7 cellular contexts compared by ENCODE assay signal in genomic region chr2:89306869-89307637, GRCh38.
A peak's percentile ranks its signal among the peaks of the same experiment; 100 is the strongest.
DNase-seq lines count a peak whose midpoint lies in the region; ATAC-seq, FAIRE-seq and TF ChIP-seq lines count a peak whose summit lies in the region.
"Not testable (repeated sequence)": the region's sequence is repeated elsewhere in the genome, so short reads cannot be mapped to it uniquely, and the experiment has no call there.

No MANE protein-coding gene starts in this region.

- H3K4me2 ChIP-seq in HCT116 (ENCODE audit: low read length); mesendoderm (ENCODE audit: low read length): not testable (repeated sequence)

- TF ChIP-seq POLR2A in HCT116 (IDR thresholded peaks at IDR 0.05; ENCODE audit: borderline replicate concordance, extremely low read depth, insufficient read depth, insufficient read length): not testable (repeated sequence)

- FAIRE-seq in G401.6 (lab: Jason Lieb, UNC) (peak; percentile 31), TTC549 (lab: Jason Lieb, UNC) (peak; percentile 74)

- not testable (repeated sequence) for H4K8ac ChIP-seq in mesendoderm (ENCODE audit: low read depth, low read length)

- H3K27me3 ChIP-seq in HCT116 (ENCODE audit: insufficient read depth, low read length); mesendoderm (ENCODE audit: insufficient read depth, low read length, poor library complexity): not testable (repeated sequence)

- TF ChIP-seq RAD21 in HCT116 (IDR thresholded peaks at IDR 0.05; ENCODE audit: low read depth): peak; percentile 7; the same call in 1 of the 2 replicates

- not testable (repeated sequence) for H3K9me2 ChIP-seq in HCT116 (ENCODE audit: insufficient read depth)

- not testable (repeated sequence) for H3K18ac ChIP-seq in mesendoderm (ENCODE audit: low read length)

- not testable (repeated sequence) for H3K27ac ChIP-seq in HCT116 (ENCODE audit: low read depth, low read length); mesendoderm (ENCODE audit: low read depth, low read length)

- not testable (repeated sequence) for H3K4ac ChIP-seq in mesendoderm (ENCODE audit: low read depth, low read length)

- not testable (repeated sequence) for H3K56ac ChIP-seq in mesendoderm (ENCODE audit: low read length)

- H2BK15ac ChIP-seq in mesendoderm (replicated peaks; ENCODE audit: low read depth): not testable (repeated sequence)

- not testable (repeated sequence) for H3K79me2 ChIP-seq in HCT116 (ENCODE audit: insufficient read depth, low read length); mesendoderm (ENCODE audit: control insufficient read depth, insufficient read depth, low read length)

- CTCF ChIA-PET in HCT116 (lab: Charles Lee): not testable (repeated sequence)

- H2AFZ ChIP-seq in HCT116 (ENCODE audit: low read depth, low read length, poor library complexity, severe bottlenecking): not testable (repeated sequence)

- H4K5ac ChIP-seq in mesendoderm (ENCODE audit: low read length): not testable (repeated sequence)

- POLR2A ChIA-PET in HCT116 (lab: Charles Lee): not testable (repeated sequence)

- H3K23ac ChIP-seq in mesendoderm (ENCODE audit: low read length): not testable (repeated sequence)

- not testable (repeated sequence) for H2BK5ac ChIP-seq in mesendoderm (ENCODE audit: low read length)

- not testable (repeated sequence) for H2AK5ac ChIP-seq in mesendoderm (ENCODE audit: low read length)

- intact Hi-C loops in HCT116 (cut with micrococcal nuclease); left colon (cut with DNase I, micrococcal nuclease): not testable (repeated sequence)

- ATAC-seq in HCT116: not testable (repeated sequence)
- peak; percentile 97 for ATAC-seq in left colon

- BruUV-seq in HCT116 (replicated peaks; lab: Mats Ljungman, UMichigan): not testable (repeated sequence)

- not testable (repeated sequence) for DNase-seq in HCT116 (ENCODE audit: low read depth, low spot score); left colon
- DNase-seq in NAMALWA (ENCODE audit: low spot score) (peak; percentile 9), dermis blood vessel endothelial cell (peak; percentile 28), mesendoderm (peak; percentile 6)

- RAD21 ChIA-PET in HCT116 (lab: Charles Lee; ENCODE audit: low non-redundant PET in 1 of 2, low total read pairs in 2 of 2, uncharacterized antibody in 2 of 2, unreplicated experiment in 2 of 2): not testable (repeated sequence)

- not testable (repeated sequence) for H3K9ac ChIP-seq in HCT116 (ENCODE audit: low read length); mesendoderm (ENCODE audit: low read length)

- not testable (repeated sequence) for H3K36me3 ChIP-seq in HCT116 (ENCODE audit: control insufficient read depth in 1 of 2, insufficient read depth in 2 of 2, low read length in 2 of 2); mesendoderm (ENCODE audit: control insufficient read depth, insufficient read depth, low read length)

- H4K20me1 ChIP-seq in HCT116 (ENCODE audit: insufficient read depth): not testable (repeated sequence)

- not testable (repeated sequence) for H3K9me3 ChIP-seq in HCT116 (ENCODE audit: control insufficient read depth in 1 of 2, insufficient read depth in 1 of 2, low read depth in 1 of 2, low read length in 2 of 2)

- TF ChIP-seq CTCF in HCT116 (IDR thresholded peaks at IDR 0.05 in 2 of 3, conservative IDR thresholded peaks at IDR 0.05 in 1 of 3; ENCODE audit: borderline replicate concordance in 1 of 3, insufficient read depth in 1 of 3, low read depth in 2 of 3, low read length in 2 of 3): not testable (repeated sequence)

- not testable (repeated sequence) for H3K4me3 ChIP-seq in HCT116 (replicated peaks in 1 of 2; ENCODE audit: low read depth in 1 of 2, low read length in 2 of 2); mesendoderm (ENCODE audit: low read length)

- no CpG with 5 or more reads among the region's 8 CpGs for WGBS in mesendoderm (ENCODE audit: extremely low coverage, insufficient coverage, low lambda C conversion rate)

- H3K4me1 ChIP-seq in HCT116 (ENCODE audit: control insufficient read depth in 1 of 2, insufficient read depth in 2 of 2, low read length in 2 of 2); mesendoderm (ENCODE audit: control insufficient read depth, low read depth, low read length): not testable (repeated sequence)

- not testable (repeated sequence) for H2BK120ac ChIP-seq in mesendoderm (ENCODE audit: low read depth, low read length)

- not testable (repeated sequence) for H3K79me1 ChIP-seq in mesendoderm (ENCODE audit: low read length)
